12 cellular contexts compared by ENCODE assay signal in genomic region chr1:224707849-224708725, GRCh38.
DNase-seq lines count a peak whose midpoint lies in the region; FAIRE-seq and TF ChIP-seq lines count a peak whose summit lies in the region.
"Had no signal": no experiment of that assay in that cellular context is flagged by ENCODE, and none has a peak within 500 bp of the region (broad histone marks: within the 10 kb centered on the region; RNA-seq: fewer than 3 reads in every experiment).

No MANE protein-coding gene starts in this region.

- H3K27me3 Mint-ChIP-seq in nephron (ENCODE audit: low read depth): no peaks in the 10 kb centered on the region
- H3K27me3 Mint-ChIP-seq in osteocyte (ENCODE audit: unreplicated experiment): peaks cover 5% of the 10 kb centered on the region

- TF ChIP-seq POLR2A in breast epithelium (IDR thresholded peaks at IDR 0.05): no peak

- no peaks in the 10 kb centered on the region for H3K4me1 ChIP-seq in breast epithelium

- no peaks in the 10 kb centered on the region for H3K9me3 ChIP-seq in breast epithelium

- H3K4me3 Mint-ChIP-seq in nephron (peak overlapping the region in 1 of 3 experiments; percentile 4), osteocyte (ENCODE audit: unreplicated experiment) (no peak overlapping the region)

- in situ Hi-C loops in KBM-7 (cut with MboI; ENCODE audit: low pct_unique_long_range_greater_than_20kb, low sequenced_read_pairs): no loop called here

- H3K36me3 ChIP-seq in breast epithelium: no peaks in the 10 kb centered on the region

- FAIRE-seq in RCC 7860 (lab: Jason Lieb, UNC): no peak

- H3K9me3 Mint-ChIP-seq in nephron (no peaks in the 10 kb centered on the region), osteocyte (ENCODE audit: unreplicated experiment) (no peaks in the 10 kb centered on the region)

- peak overlapping the region; percentile 15 to 87 (median 85) for H3K27ac Mint-ChIP-seq in nephron
- no peak overlapping the region for H3K27ac Mint-ChIP-seq in osteocyte (ENCODE audit: unreplicated experiment)

- peak overlapping the region; percentile 35 to 73 for H3K27ac ChIP-seq in breast epithelium

- H3K4me3 ChIP-seq in breast epithelium: no peak overlapping the region

- no peak for TF ChIP-seq CTCF in breast epithelium (IDR thresholded peaks at IDR 0.05)
- no peak for TF ChIP-seq CTCF in nephron (IDR thresholded peaks at IDR 0.05; ENCODE audit: unreplicated experiment in 3 of 3)
- no peak for TF ChIP-seq CTCF in osteocyte (IDR thresholded peaks at IDR 0.05)

- DNase-seq in Daoy (ENCODE audit: low read depth): peak; percentile 79
- peak; percentile 88 for DNase-seq in HT1080 (ENCODE audit: low read depth)
- DNase-seq in breast epithelium (ENCODE audit: low spot score in 2 of 2): no peak
- no peak for DNase-seq in osteocyte (ENCODE audit: extremely low spot score, unreplicated experiment)
- DNase-seq in cerebellar nuclear complex (lab: John Stamatoyannopoulos, UW): no peak
- no peak for DNase-seq in RCC 7860 (ENCODE audit: low spot score)
- DNase-seq in KBM-7: no peak
- DNase-seq: activated gamma-delta T cell; Kasumi-1; left ventricle myocardium superior; stimulated activated naive CD8-positive, alpha-beta T cell treated with anti-CD3 and anti-CD28 coated beads, Interleukin-15, Interleukin-2, amounts not matched to agents 100 U/mL and 50 U/mL, for 24 hours had no signal

- H3K36me3 Mint-ChIP-seq in nephron (ENCODE audit: low read depth) (no peaks in the 10 kb centered on the region), osteocyte (ENCODE audit: unreplicated experiment) (no peaks in the 10 kb centered on the region)

- H3K27me3 ChIP-seq in breast epithelium: no peaks in the 10 kb centered on the region

- H3K4me1 Mint-ChIP-seq in nephron: peaks cover 37% of the 10 kb centered on the region
- no peaks in the 10 kb centered on the region for H3K4me1 Mint-ChIP-seq in osteocyte (ENCODE audit: unreplicated experiment)

- intact Hi-C loops in breast epithelium (cut with DNase I; ENCODE audit: low total_unique reads): loop anchor here (2.0 kb wide), 1 partner anchor 63 kb away; no protein-coding TSS in a partner anchor

Comparison
In these comparisons a context has a peak if more than half of its experiments do, and no peak if none do; other contexts are left out.
1. DNase-seq: peak in Daoy (single experiment) and HT1080 (single experiment); none in breast epithelium (0 of 2), osteocyte (single experiment), cerebellar nuclear complex (0 of 2), RCC 7860 (single experiment) and KBM-7 (single experiment).